Comparison of ENCODE assay signal across 17 cellular contexts in genomic region chr11:45904309-45904915, GRCh38. TPM values are rescaled to one million over a fixed set of nuclear protein-coding genes. Genes with fewer than 3 reads are reported as not detected.
DNase-seq lines count a peak whose midpoint lies in the region; TF ChIP-seq lines count a peak whose summit lies in the region.
"Had no signal": no experiment of that assay in that cellular context is flagged by ENCODE, and none has a peak within 500 bp of the region (broad histone marks: within the 10 kb centered on the region; RNA-seq: fewer than 3 reads in every experiment).

No MANE protein-coding gene starts in this region.

- H3K4me3 Mint-ChIP-seq in neural crest cell (peak overlapping the region; percentile 77), neural progenitor cell (no peak overlapping the region)
- H3K4me3 Mint-ChIP-seq: B cell had no signal

- no peak overlapping the region for H3K23ac ChIP-seq in neuronal stem cell (ENCODE audit: low read depth, low read length, poor library complexity)

- H3K27me3 ChIP-seq in neuronal stem cell (ENCODE audit: control insufficient read depth in 3 of 3, insufficient read depth in 3 of 3, low read depth in 1 of 3, low read length in 3 of 3) (peaks cover 0 to 7% (median 0%) of the 10 kb centered on the region in 3 experiments), neural progenitor cell (peaks cover 12% of the 10 kb centered on the region)

- H3K27ac ChIP-seq in HEK293 (ENCODE audit: extremely low read depth, low read depth, low read length) = no peak overlapping the region
- peak overlapping the region; percentile 99 for H3K27ac ChIP-seq in cingulate gyrus (ENCODE audit: low read depth, low read length)
- H3K27ac ChIP-seq in substantia nigra (ENCODE audit: low read depth, low read length, poor library complexity, severe bottlenecking) = peak overlapping the region; percentile 100
- no peak overlapping the region for H3K27ac ChIP-seq in neuronal stem cell (replicated peaks; ENCODE audit: low read length)
- H3K27ac ChIP-seq in neural progenitor cell = no peak overlapping the region
- H3K27ac ChIP-seq: A549, PC-9, SJSA1 had no signal

- WGBS in neuronal stem cell (ENCODE audit: extremely low coverage in 2 of 2, insufficient read length in 2 of 2, insufficient replicate concordance in 1 of 2), 2 donors = no CpG with 5 or more reads among the region's 15 CpGs

- no peak overlapping the region for H2AFZ ChIP-seq in neuronal stem cell (ENCODE audit: low read length)
- H2AFZ ChIP-seq in neural progenitor cell (replicated peaks) = no peak overlapping the region
- H2AFZ ChIP-seq: PC-9 had no signal

- peaks cover 11% of the 10 kb centered on the region for H3F3A ChIP-seq in neural progenitor cell (ENCODE audit: low read depth)

- CTCF ChIA-PET in HEK293 (lab: Yijun Ruan, JAX) = no interaction called here

- H3K9ac ChIP-seq in neuronal stem cell (ENCODE audit: low read depth, low read length, poor library complexity) (no peak overlapping the region), neural progenitor cell (no peak overlapping the region)

- H3K9me3 Mint-ChIP-seq in neural crest cell (no peaks in the 10 kb centered on the region), neural progenitor cell (no peaks in the 10 kb centered on the region)

- no peak overlapping the region for H2AK5ac ChIP-seq in neuronal stem cell (ENCODE audit: low read depth, low read length)

- no peak for TF ChIP-seq CTCF in HEK293 (tag by site-specific recombination; IDR thresholded peaks at IDR 0.05)
- TF ChIP-seq CTCF in neural crest cell (conservative IDR thresholded peaks at IDR 0.05) = no peak
- TF ChIP-seq CTCF in neural progenitor cell (IDR thresholded peaks at IDR 0.05) = no peak

- no peak overlapping the region for H3K18ac ChIP-seq in neuronal stem cell (ENCODE audit: low read length)

- H3K4me1 Mint-ChIP-seq in neural crest cell = peaks cover 29% of the 10 kb centered on the region
- peaks cover 17% of the 10 kb centered on the region for H3K4me1 Mint-ChIP-seq in neural progenitor cell

- no peaks in the 10 kb centered on the region for H3K79me2 ChIP-seq in neural progenitor cell (ENCODE audit: low read depth)

- H3K4me1 ChIP-seq in HEK293 (ENCODE audit: control insufficient read depth, insufficient read depth, low read length) (no peaks in the 10 kb centered on the region), neuronal stem cell (ENCODE audit: control insufficient read depth in 2 of 2, insufficient read depth in 1 of 2, low read depth in 1 of 2, low read length in 2 of 2) (peaks cover 11 to 13% of the 10 kb centered on the region in 2 donors), neural progenitor cell (peaks cover 11% of the 10 kb centered on the region)

- H3K14ac ChIP-seq in neuronal stem cell (ENCODE audit: low read length) = no peak overlapping the region

- H3K9me3 ChIP-seq in HEK293 (ENCODE audit: control insufficient read depth, insufficient read depth, low read depth, low read length) = no peaks in the 10 kb centered on the region
- H3K9me3 ChIP-seq in neuronal stem cell (replicated peaks in 1 of 2; ENCODE audit: control insufficient read depth in 2 of 2, insufficient read depth in 1 of 2, low read depth in 1 of 2, low read length in 2 of 2) = no peaks in the 10 kb centered on the region
- H3K9me3 ChIP-seq in neural progenitor cell (ENCODE audit: low read depth) = no peaks in the 10 kb centered on the region
- H3K9me3 ChIP-seq: A549, SJSA1 had no signal

- no peak overlapping the region for H3K4ac ChIP-seq in neuronal stem cell (ENCODE audit: low read length)

- DNase-seq in neural crest cell (ENCODE audit: low read depth, low spot score) = no peak
- DNase-seq in substantia nigra (lab: John Stamatoyannopoulos, UW) = no peak
- no peak for DNase-seq in neuronal stem cell (ENCODE audit: low spot score)
- DNase-seq in neural progenitor cell (ENCODE audit: low spot score) = no peak
- DNase-seq in stimulated activated CD4-positive, alpha-beta T cell treated with anti-CD3 and anti-CD28 coated beads, Interleukin-4, amount 100 ng/mL, for 24 hours = no peak
- DNase-seq: DMS 273 treated with DMSO at 0.1 percent for 48 hours, DMS79 treated with DMSO at 0.1 percent for 48 hours, KBM-7, NCI-H1092 treated with DMSO at 0.1 percent for 48 hours, NCI-H1436 treated with DMSO at 0.1 percent for 48 hours, NCI-H1930, PC-9 had no signal

- H4K91ac ChIP-seq in neuronal stem cell (ENCODE audit: low read depth, low read length, poor library complexity) = no peak overlapping the region

- no peak overlapping the region for H3K27ac Mint-ChIP-seq in neural crest cell (ENCODE audit: unreplicated experiment)
- no peak overlapping the region for H3K27ac Mint-ChIP-seq in neural progenitor cell
- H3K27ac Mint-ChIP-seq: B cell had no signal

- no peak overlapping the region for H4K8ac ChIP-seq in neuronal stem cell (ENCODE audit: low read depth, low read length)

- peaks cover 24% of the 10 kb centered on the region for H4K20me1 ChIP-seq in neural progenitor cell (ENCODE audit: low read depth)

- no peak overlapping the region for H3K4me2 ChIP-seq in neuronal stem cell (ENCODE audit: insufficient read depth, low read length, poor library complexity, severe bottlenecking)
- H3K4me2 ChIP-seq in neural progenitor cell = no peak overlapping the region
- H3K4me2 ChIP-seq: A549, PC-9 had no signal

- no peak overlapping the region for H2BK15ac ChIP-seq in neuronal stem cell (ENCODE audit: low read length)

- no peak overlapping the region for H2BK5ac ChIP-seq in neuronal stem cell (ENCODE audit: low read length)

- H3K27me3 Mint-ChIP-seq in neural crest cell (ENCODE audit: low read depth) = no peaks in the 10 kb centered on the region
- H3K27me3 Mint-ChIP-seq in neural progenitor cell (ENCODE audit: insufficient read depth, low read depth) = peaks cover 13% of the 10 kb centered on the region

- H3K4me3 ChIP-seq in HEK293 (ENCODE audit: low read depth, low read length) (no peak overlapping the region), neuronal stem cell (ENCODE audit: low read length in 2 of 2) (no peak overlapping the region), neural progenitor cell (no peak overlapping the region)
- H3K4me3 ChIP-seq: A549, PC-9, SJSA1 had no signal

- no peak overlapping the region for H2BK12ac ChIP-seq in neuronal stem cell (ENCODE audit: low read length)

- peaks cover 3% of the 10 kb centered on the region for H3K79me1 ChIP-seq in neuronal stem cell (ENCODE audit: low read depth, low read length)

- H3K36me3 Mint-ChIP-seq in neural crest cell (ENCODE audit: low read depth) = no peaks in the 10 kb centered on the region
- H3K36me3 Mint-ChIP-seq in neural progenitor cell = peaks cover 6% of the 10 kb centered on the region

- POLR2A ChIA-PET in HEK293 (lab: Yijun Ruan, JAX) = no interaction called here

- H3K36me3 ChIP-seq in HEK293 (ENCODE audit: control insufficient read depth in 2 of 2, insufficient read depth in 1 of 2, low read length in 2 of 2) = peaks cover 0 to 34% of the 10 kb centered on the region in 2 experiments; a peak in 1 of 3 replicates
- H3K36me3 ChIP-seq in neuronal stem cell (replicated peaks in 1 of 2; ENCODE audit: control insufficient read depth in 2 of 2, insufficient read depth in 2 of 2, low read length in 2 of 2) = peaks cover 15 to 32% of the 10 kb centered on the region in 2 donors
- H3K36me3 ChIP-seq in neural progenitor cell = no peaks in the 10 kb centered on the region

- H2BK120ac ChIP-seq in neuronal stem cell (ENCODE audit: low read depth, low read length) = no peak overlapping the region

TF ChIP-seq in HEK293, 187 proteins besides CTCF, POLR2A, EP300 and RAD21:
- no peak for TF ChIP-seq INSM2 (tag by site-specific recombination; IDR thresholded peaks at IDR 0.05)
- peak; percentile 41; the same call in 1 of the 2 replicates for TF ChIP-seq SCRT2 (tag by site-specific recombination; IDR thresholded peaks at IDR 0.05)

RNA-seq across cellular contexts. Expression of gene FREY1, which starts 2.7 kb away (rescaled TPM):
- total RNA-seq in neural crest cell (2.5 and 3.3 TPM in 2 replicates), neural progenitor cell (ENCODE audit: low replicate concordance) (0.99 TPM in 1 of 2 replicates, not detected in the other)
- polyA plus RNA-seq in neuronal stem cell (2013, experiment 1 of 2) = 0.95 TPM
- 0.93 TPM for polyA plus RNA-seq in neuronal stem cell (2013, experiment 2 of 2)

RNA-seq across cellular contexts. Expression of gene PEX16, which starts 13.3 kb away (rescaled TPM):
- total RNA-seq in neural crest cell (27.6 and 29.6 TPM in 2 replicates), neural progenitor cell (ENCODE audit: low replicate concordance) (11.6 and 26.5 TPM in 2 replicates)
- polyA plus RNA-seq in neuronal stem cell (2013, experiment 1 of 2) = 23.1 TPM
- polyA plus RNA-seq in neuronal stem cell (2013, experiment 2 of 2) = 19.6 TPM

RNA-seq across cellular contexts. Expression of gene LARGE2, which starts 18.0 kb away (rescaled TPM):
- total RNA-seq in neural crest cell (0.48 TPM in 1 of 2 replicates, not detected in the other), neural progenitor cell (ENCODE audit: low replicate concordance) (5.0 and 13.4 TPM in 2 replicates)
- polyA plus RNA-seq in neuronal stem cell (2013, experiment 1 of 2) = 16.5 TPM
- polyA plus RNA-seq in neuronal stem cell (2013, experiment 2 of 2) = 15.7 TPM
- total RNA-seq: SJSA1 had no signal

RNA-seq across cellular contexts. Expression of gene MAPK8IP1, which starts 19.0 kb away (rescaled TPM):
- total RNA-seq in neural crest cell = 36.6 and 38.7 TPM in 2 replicates
- polyA plus RNA-seq in neuronal stem cell (2013, experiment 1 of 2) = 13.4 TPM
- polyA plus RNA-seq in neuronal stem cell (2013, experiment 2 of 2) = 11.6 TPM
- total RNA-seq in neural progenitor cell (ENCODE audit: low replicate concordance) = 3.7 and 11.0 TPM in 2 replicates

RNA-seq across cellular contexts. Expression of gene CRY2, which starts 57.1 kb away (rescaled TPM):
- 19.0 and 23.8 TPM in 2 replicates for total RNA-seq in neural crest cell
- 7.4 TPM for polyA plus RNA-seq in neuronal stem cell (2013, experiment 1 of 2)
- polyA plus RNA-seq in neuronal stem cell (2013, experiment 2 of 2) = 7.4 TPM
- total RNA-seq in neural progenitor cell (ENCODE audit: low replicate concordance) = 15.8 and 18.7 TPM in 2 replicates

Comparison
In these comparisons a context has a peak if more than half of its experiments do, and no peak if none do; other contexts are left out.
1. H3K27ac ChIP-seq: peak in cingulate gyrus (single experiment) and substantia nigra (single experiment); none in HEK293 (single experiment), neuronal stem cell (single experiment) and neural progenitor cell (single experiment).